ENCODE assay signal across 10 cellular contexts in the genomic region with DNA sequence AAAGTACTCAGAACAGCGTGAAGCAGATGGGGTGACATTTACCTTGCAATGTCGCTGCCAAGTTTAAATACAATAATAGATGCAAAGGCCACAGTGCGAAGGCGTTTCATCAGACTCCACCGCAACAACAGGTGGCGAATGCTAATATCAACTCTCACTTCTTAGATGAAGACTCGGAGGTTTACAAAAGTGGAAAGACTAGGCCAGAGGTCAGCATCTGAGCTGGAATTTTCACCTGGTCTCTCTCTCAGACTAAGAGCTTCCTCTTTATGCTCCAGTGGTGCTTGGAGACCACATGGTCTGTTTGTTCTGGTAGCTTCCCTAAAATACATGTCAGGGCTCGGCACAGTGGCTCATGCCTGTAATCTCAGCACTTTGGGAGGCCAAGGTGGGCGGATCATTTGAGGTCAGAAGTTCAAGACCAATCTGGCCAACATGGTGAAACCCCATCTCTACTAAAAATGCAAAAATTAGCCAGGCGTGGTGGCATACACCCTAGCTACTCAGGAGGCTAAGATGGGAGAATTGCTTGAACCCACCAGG.
DNase-seq lines count a peak whose midpoint lies in the region; ATAC-seq and TF ChIP-seq lines count a peak whose summit lies in the region.
"Had no signal": no experiment of that assay in that cellular context is flagged by ENCODE, and none has a peak within 500 bp of the region (broad histone marks: within the 10 kb centered on the region; RNA-seq: fewer than 3 reads in every experiment).

No MANE protein-coding gene starts in this region.

- H3K27ac Mint-ChIP-seq in CD8-positive, alpha-beta memory T cell = no peak overlapping the region
- H3K27ac Mint-ChIP-seq in mesothelial cell of epicardium = no peak overlapping the region
- H3K27ac Mint-ChIP-seq: activated naive CD4-positive, alpha-beta T cell treated with anti-CD3 and anti-CD28 coated beads, Interleukin-2, amount 50 U/mL, for 24 hours had no signal

- peaks cover 0 to 3% (median 0%) of the 10 kb centered on the region in 3 donors for H3K36me3 Mint-ChIP-seq in CD8-positive, alpha-beta memory T cell
- no peaks in the 10 kb centered on the region for H3K36me3 Mint-ChIP-seq in mesothelial cell of epicardium
- H3K36me3 Mint-ChIP-seq: activated naive CD4-positive, alpha-beta T cell treated with anti-CD3 and anti-CD28 coated beads, Interleukin-2, amount 50 U/mL, for 24 hours had no signal

- H3K27me3 ChIP-seq in BLaER1 = no peaks in the 10 kb centered on the region
- H3K27me3 ChIP-seq in OCI-LY1 (ENCODE audit: insufficient read depth, low read length) = no peaks in the 10 kb centered on the region
- no peaks in the 10 kb centered on the region for H3K27me3 ChIP-seq in CD8-positive, alpha-beta memory T cell (ENCODE audit: insufficient read depth, low read length, poor library complexity, severe bottlenecking)

- H3K4me1 Mint-ChIP-seq in CD8-positive, alpha-beta memory T cell = peaks cover 28 to 54% (median 35%) of the 10 kb centered on the region in 3 donors
- peaks cover 32% of the 10 kb centered on the region for H3K4me1 Mint-ChIP-seq in mesothelial cell of epicardium

- TF ChIP-seq CTCF in OCI-LY1 (IDR thresholded peaks at IDR 0.05; ENCODE audit: low read length) = no peak
- no peak for TF ChIP-seq CTCF in mesothelial cell of epicardium (IDR thresholded peaks at IDR 0.05; ENCODE audit: unreplicated experiment)

- H3K9me2 ChIP-seq in OCI-LY1 (ENCODE audit: low read depth, low read length) = no peaks in the 10 kb centered on the region

- CTCF ChIA-PET in CD8-positive, alpha-beta memory T cell (lab: Charles Lee) = interaction anchor here (0.5 to 1.1 kb wide), 3 partner anchors 12 to 414 kb away, joined by 3 read pairs; no protein-coding TSS in a partner anchor

- H3K4me2 ChIP-seq in BLaER1 (peak overlapping the region; percentile 70), OCI-LY1 (ENCODE audit: low read length) (peak overlapping the region; percentile 50; the same call in 1 of the 2 replicates)

- H3K79me2 ChIP-seq in OCI-LY1 (ENCODE audit: insufficient read depth, low read length) = 0 out of 2 replicates have a peak, but pooled peaks cover 4% of the 10 kb centered on the region

- H3K9me3 ChIP-seq in BLaER1 = no peaks in the 10 kb centered on the region
- H3K9me3 ChIP-seq in OCI-LY1 (ENCODE audit: low read length) = no peaks in the 10 kb centered on the region
- no peaks in the 10 kb centered on the region for H3K9me3 ChIP-seq in CD8-positive, alpha-beta memory T cell (ENCODE audit: low read length)
- H3K9me3 ChIP-seq: Caco-2 had no signal

- H3F3A ChIP-seq in OCI-LY1 (ENCODE audit: insufficient read depth, low read length) = peaks cover 7% of the 10 kb centered on the region; the same call in 1 of the 2 replicates

- H3K4me1 ChIP-seq in BLaER1 (peaks cover 97% of the 10 kb centered on the region), OCI-LY1 (ENCODE audit: insufficient read depth, low read length, severe bottlenecking) (peaks cover 63% of the 10 kb centered on the region)
- H3K4me1 ChIP-seq in CD8-positive, alpha-beta memory T cell (ENCODE audit: insufficient read depth, low read length) = peaks cover 31% of the 10 kb centered on the region

- peak overlapping the region; percentile 78 for H3K27ac ChIP-seq in BLaER1
- H3K27ac ChIP-seq in OCI-LY1 (ENCODE audit: low read depth, low read length, poor library complexity, severe bottlenecking) = peak overlapping the region; percentile 94
- no peak overlapping the region for H3K27ac ChIP-seq in CD8-positive, alpha-beta memory T cell (ENCODE audit: low read depth, low read length)
- no peak overlapping the region for H3K27ac ChIP-seq in caudate nucleus (ENCODE audit: low read depth, low read length)

- ATAC-seq in GM19025 (IDR thresholded peaks at IDR 0.05; ENCODE audit: low read depth, unreplicated experiment) (peak; percentile 79), HG02981 (IDR thresholded peaks at IDR 0.05; ENCODE audit: unreplicated experiment) (peak; percentile 85)

- H4K20me1 ChIP-seq in BLaER1 (peaks cover 71% of the 10 kb centered on the region), OCI-LY1 (ENCODE audit: insufficient read depth, low read length) (no peaks in the 10 kb centered on the region)

- peak overlapping the region in 1 of 7 donors; percentile 23 for H3K4me3 Mint-ChIP-seq in CD8-positive, alpha-beta memory T cell
- H3K4me3 Mint-ChIP-seq in mesothelial cell of epicardium = no peak overlapping the region
- H3K4me3 Mint-ChIP-seq: activated naive CD4-positive, alpha-beta T cell treated with anti-CD3 and anti-CD28 coated beads, Interleukin-2, amount 50 U/mL, for 24 hours had no signal

- H2AFZ ChIP-seq in OCI-LY1 (ENCODE audit: low read length) = no peak overlapping the region

- no peaks in the 10 kb centered on the region for H3K9me3 Mint-ChIP-seq in CD8-positive, alpha-beta memory T cell
- H3K9me3 Mint-ChIP-seq in mesothelial cell of epicardium = no peaks in the 10 kb centered on the region
- H3K9me3 Mint-ChIP-seq: activated naive CD4-positive, alpha-beta T cell treated with anti-CD3 and anti-CD28 coated beads, Interleukin-2, amount 50 U/mL, for 24 hours had no signal

- no peak for DNase-seq in CD8-positive, alpha-beta memory T cell
- no peak for DNase-seq in C1 segment of cervical spinal cord (lab: John Stamatoyannopoulos, UW)
- no peak for DNase-seq in mesothelial cell of epicardium (ENCODE audit: low spot score in 2 of 2, unreplicated experiment in 2 of 2)
- no peak for DNase-seq in caudate nucleus (lab: John Stamatoyannopoulos, UW)
- DNase-seq: Caco-2 had no signal

- POLR2A ChIA-PET in CD8-positive, alpha-beta memory T cell (lab: Charles Lee) = interaction anchor here (0.5 kb wide), 1 partner anchor 84 kb away, joined by 3 read pairs; no protein-coding TSS in a partner anchor

- H3K4me3 ChIP-seq in BLaER1 = no peak overlapping the region
- peak overlapping the region; percentile 2 for H3K4me3 ChIP-seq in OCI-LY1 (ENCODE audit: low read depth, low read length, poor library complexity, severe bottlenecking)
- H3K4me3 ChIP-seq in CD8-positive, alpha-beta memory T cell (ENCODE audit: low read length) = no peak overlapping the region

- H3K27me3 Mint-ChIP-seq in CD8-positive, alpha-beta memory T cell = peaks cover 0 to 3% of the 10 kb centered on the region in 2 donors
- no peaks in the 10 kb centered on the region for H3K27me3 Mint-ChIP-seq in mesothelial cell of epicardium (ENCODE audit: low read depth)
- H3K27me3 Mint-ChIP-seq: activated naive CD4-positive, alpha-beta T cell treated with anti-CD3 and anti-CD28 coated beads, Interleukin-2, amount 50 U/mL, for 24 hours had no signal

- peaks cover 7% of the 10 kb centered on the region; the same call in 1 of the 2 replicates for H3K36me3 ChIP-seq in BLaER1
- no peaks in the 10 kb centered on the region; the same call in 1 of the 2 replicates for H3K36me3 ChIP-seq in OCI-LY1 (ENCODE audit: insufficient read depth, low read length)
- no peaks in the 10 kb centered on the region for H3K36me3 ChIP-seq in CD8-positive, alpha-beta memory T cell (ENCODE audit: insufficient read depth, low read length)

- H3K9ac ChIP-seq in BLaER1 (peak overlapping the region; percentile 56; the same call in 1 of the 2 replicates), OCI-LY1 (ENCODE audit: low read length) (peak overlapping the region; percentile 52; the same call in 1 of the 2 replicates)

Comparison
In these comparisons a context has a peak if more than half of its experiments do, and no peak if none do; other contexts are left out.
1. H3K27ac ChIP-seq: peak in BLaER1 (single experiment) and OCI-LY1 (single experiment); none in CD8-positive, alpha-beta memory T cell (single experiment) and caudate nucleus (single experiment).